Comparison of ENCODE assay signal across 8 cellular contexts in the genomic region with DNA sequence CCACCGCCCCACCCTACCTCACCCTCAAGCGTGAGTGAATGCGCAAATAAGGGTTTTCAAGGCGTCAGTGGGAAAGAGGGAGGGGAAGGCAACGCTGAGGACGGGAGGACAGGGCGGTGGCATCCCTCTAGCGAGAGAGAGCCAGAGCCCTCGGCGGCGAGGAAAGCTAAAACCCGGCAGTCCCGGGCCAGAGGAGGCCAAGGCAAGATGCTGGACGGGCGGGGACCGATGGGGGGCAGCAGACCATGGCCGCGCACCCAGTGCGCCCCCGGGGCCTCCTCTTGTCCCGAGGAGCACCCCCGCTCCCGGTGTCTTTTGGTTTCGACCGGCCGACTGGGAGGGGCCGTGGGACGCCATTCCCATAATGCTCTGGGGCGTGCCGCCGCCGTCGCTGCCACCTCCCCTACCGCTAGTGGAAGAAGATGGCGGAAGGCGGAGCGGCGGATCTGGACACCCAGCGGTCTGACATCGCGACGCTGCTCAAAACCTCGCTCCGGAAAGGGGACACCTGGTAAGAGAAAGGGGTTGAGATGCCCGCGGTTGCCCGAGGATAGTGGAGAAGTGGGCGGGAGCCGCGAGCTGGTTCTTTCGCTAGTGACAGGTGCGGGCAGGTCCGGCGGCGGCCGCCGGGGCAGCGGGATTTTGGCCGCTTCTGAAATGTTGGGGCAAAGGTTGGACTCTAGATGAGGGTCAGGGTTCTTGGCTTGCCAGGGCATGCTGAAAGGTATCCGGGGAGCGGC. TPM values are rescaled to one million over a fixed set of nuclear protein-coding genes. Genes with fewer than 3 reads are reported as not detected.
DNase-seq lines count a peak whose midpoint lies in the region; ATAC-seq and TF ChIP-seq lines count a peak whose summit lies in the region.

TSS of gene USP15 (plus strand) at position 412 of the 740 bp plus-strand sequence. CDS start at position 423, 11 bp downstream.

- no peaks in the 10 kb centered on the region for H3K9me3 Mint-ChIP-seq in CD4-positive, alpha-beta T cell
- no peaks in the 10 kb centered on the region for H3K9me3 Mint-ChIP-seq in activated CD8-positive, alpha-beta T cell treated with anti-CD3 and anti-CD28 coated beads, Interleukin-2, amount 10 ng/mL, durations not matched to agents 7 days and 5 days (ENCODE audit: insufficient read depth)

- H3K27ac Mint-ChIP-seq in CD4-positive, alpha-beta T cell: peak within 1 kb of the TSS; percentile 98
- peak within 1 kb of the TSS; percentile 96 for H3K27ac Mint-ChIP-seq in activated CD8-positive, alpha-beta T cell treated with anti-CD3 and anti-CD28 coated beads, Interleukin-2, amount 10 ng/mL, durations not matched to agents 7 days and 5 days

- H3K9me3 ChIP-seq in CD4-positive, alpha-beta T cell (ENCODE audit: control insufficient read depth, low read length): no peaks in the 10 kb centered on the region
- H3K9me3 ChIP-seq in ectodermal cell (ENCODE audit: control insufficient read depth, low read length) (no peaks in the 10 kb centered on the region), lower lobe of right lung (no peaks in the 10 kb centered on the region)

- H3K4me3 ChIP-seq in ectodermal cell (ENCODE audit: insufficient read depth, low read depth, low read length) (peak within 1 kb of the TSS; percentile 80), lower lobe of right lung (peak within 1 kb of the TSS; percentile 92)

- H3K4me1 ChIP-seq in ectodermal cell (ENCODE audit: control insufficient read depth, insufficient read depth, low read length): peaks cover 7% of the 10 kb centered on the region
- H3K4me1 ChIP-seq in lower lobe of right lung: peaks cover 55% of the 10 kb centered on the region

- H3K4me3 Mint-ChIP-seq in CD4-positive, alpha-beta T cell: peak within 1 kb of the TSS; percentile 98
- peak within 1 kb of the TSS; percentile 90 for H3K4me3 Mint-ChIP-seq in activated CD8-positive, alpha-beta T cell treated with anti-CD3 and anti-CD28 coated beads, Interleukin-2, amount 10 ng/mL, durations not matched to agents 7 days and 5 days

- WGBS in ectodermal cell, 2 experiments: 0% methylated on average over 60 to 61 of the region's 61 CpGs

- CTCF ChIA-PET in CD4-positive, alpha-beta T cell (lab: Charles Lee): interaction anchor here (0.6 to 1.7 kb wide), 14 partner anchors 8 to 120 kb away, joined by 3 to 6 read pairs (median 3); no protein-coding TSS in a partner anchor
- CTCF ChIA-PET in activated CD8-positive, alpha-beta T cell treated with anti-CD3 and anti-CD28 coated beads, Interleukin-2, amount 10 ng/mL, durations not matched to agents 7 days and 5 days (lab: Charles Lee): interaction anchor here (0.6 to 1.9 kb wide), 10 partner anchors 8 to 343 kb away, joined by 3 to 19 read pairs (median 4); partner anchors contain the start of gene MON2

- POLR2A ChIA-PET in CD4-positive, alpha-beta T cell (lab: Charles Lee): interaction anchor here (0.6 to 2.4 kb wide), 15 partner anchors 8 to 343 kb away, joined by 3 to 20 read pairs (median 4); partner anchors contain the start of gene MON2
- POLR2A ChIA-PET in activated CD8-positive, alpha-beta T cell treated with anti-CD3 and anti-CD28 coated beads, Interleukin-2, amount 10 ng/mL, durations not matched to agents 7 days and 5 days (lab: Charles Lee): interaction anchor here (0.6 to 2.2 kb wide), 11 partner anchors 8 to 343 kb away, joined by 3 to 33 read pairs (median 4); no protein-coding TSS in a partner anchor

- peaks cover 36% of the 10 kb centered on the region for H3K36me3 Mint-ChIP-seq in CD4-positive, alpha-beta T cell (ENCODE audit: low read depth)
- H3K36me3 Mint-ChIP-seq in activated CD8-positive, alpha-beta T cell treated with anti-CD3 and anti-CD28 coated beads, Interleukin-2, amount 10 ng/mL, durations not matched to agents 7 days and 5 days (ENCODE audit: low read depth): peaks cover 44% of the 10 kb centered on the region

- H3K36me3 ChIP-seq in ectodermal cell (ENCODE audit: control insufficient read depth, insufficient read depth, low read length): no peaks in the 10 kb centered on the region
- H3K36me3 ChIP-seq in lower lobe of right lung: no peaks in the 10 kb centered on the region

- peaks cover 77% of the 10 kb centered on the region for H3K4me1 Mint-ChIP-seq in CD4-positive, alpha-beta T cell (ENCODE audit: low read depth)
- peaks cover 51% of the 10 kb centered on the region for H3K4me1 Mint-ChIP-seq in activated CD8-positive, alpha-beta T cell treated with anti-CD3 and anti-CD28 coated beads, Interleukin-2, amount 10 ng/mL, durations not matched to agents 7 days and 5 days (ENCODE audit: low read depth)

- H3K27ac ChIP-seq in CD4-positive, alpha-beta T cell (ENCODE audit: low read depth, low read length): peak within 1 kb of the TSS; percentile 97
- H3K27ac ChIP-seq in ectodermal cell (ENCODE audit: insufficient read depth, low read depth, low read length, poor library complexity, severe bottlenecking) (peak within 1 kb of the TSS; percentile 47), lower lobe of right lung (peak within 1 kb of the TSS; percentile 95)

- H3K27me3 ChIP-seq in CD4-positive, alpha-beta T cell (ENCODE audit: control insufficient read depth, insufficient read depth, low read length): no peaks in the 10 kb centered on the region
- H3K27me3 ChIP-seq in ectodermal cell (ENCODE audit: control insufficient read depth, insufficient read depth, low read length, poor library complexity, severe bottlenecking) (no peaks in the 10 kb centered on the region), lower lobe of right lung (ENCODE audit: low read depth) (no peaks in the 10 kb centered on the region)

- DNase-seq in CD4-positive, alpha-beta T cell: peak; percentile 93 to 96 (median 94)
- DNase-seq in NCI-H82 (lab: John Stamatoyannopoulos, UW) (peak; percentile 97), lower lobe of right lung (peak; percentile 97)
- peak; percentile 97 for DNase-seq in activated CD8-positive, alpha-beta T cell treated with anti-CD3 and anti-CD28 coated beads, Interleukin-2, amount 10 ng/mL, durations not matched to agents 7 days and 5 days
- DNase-seq in stimulated activated CD4-positive, alpha-beta T cell treated with anti-CD3 and anti-CD28 coated beads, TNF-alpha, amount 100 ng/mL, for 24 hours (ENCODE audit: low read depth in 3 of 3): peak; percentile 91 to 94 (median 93)

- intact Hi-C loops in CD4-positive, alpha-beta T cell (cut with DNase I, micrococcal nuclease): loop anchor here (2.0 to 10.0 kb wide), 6 partner anchors 52 to 1517 kb away; partner anchors contain the start of genes MON2 (in 2 of the 2) and RXYLT1 (in 1 of the 2)
- intact Hi-C loops in lower lobe of right lung (cut with DNase I): no loop called here

- no peaks in the 10 kb centered on the region for H3K27me3 Mint-ChIP-seq in CD4-positive, alpha-beta T cell
- H3K27me3 Mint-ChIP-seq in activated CD8-positive, alpha-beta T cell treated with anti-CD3 and anti-CD28 coated beads, Interleukin-2, amount 10 ng/mL, durations not matched to agents 7 days and 5 days (ENCODE audit: low read depth): no peaks in the 10 kb centered on the region

- peak; percentile 62 for TF ChIP-seq CTCF in CD4-positive, alpha-beta T cell (IDR thresholded peaks at IDR 0.05)
- peak; percentile 78 for TF ChIP-seq CTCF in lower lobe of right lung (IDR thresholded peaks at IDR 0.05)

- peak; percentile 78 for ATAC-seq in CD4-positive, alpha-beta T cell (ENCODE audit: poor library complexity)
- ATAC-seq in GM19397 (IDR thresholded peaks at IDR 0.05; ENCODE audit: unreplicated experiment) (peak; percentile 79), HG03571 (IDR thresholded peaks at IDR 0.05; ENCODE audit: unreplicated experiment) (peak; percentile 73), lower lobe of right lung (peak; percentile 98 to 99)
- peak; percentile 75 for ATAC-seq in activated CD8-positive, alpha-beta T cell treated with anti-CD3 and anti-CD28 coated beads, Interleukin-2, amount 10 ng/mL, durations not matched to agents 7 days and 5 days

RNA-seq across cellular contexts. Expression of gene USP15, which starts in this region (rescaled TPM):
- 100 to 1,000 TPM; 212 to 218 TPM for total RNA-seq in CD4-positive, alpha-beta T cell
- 100 to 1,000 TPM; 159 to 160 TPM for total RNA-seq in activated CD8-positive, alpha-beta T cell treated with anti-CD3 and anti-CD28 coated beads, Interleukin-2, amount 10 ng/mL, durations not matched to agents 7 days and 5 days
- polyA plus RNA-seq in ectodermal cell (2013, experiment 1 of 4): 30.4 TPM
- polyA plus RNA-seq in ectodermal cell (2013, experiment 2 of 4): 24.5 TPM
- 23.4 TPM for polyA plus RNA-seq in ectodermal cell (2013, experiment 3 of 4)
- polyA plus RNA-seq in ectodermal cell (2013, experiment 4 of 4): 21.6 TPM
- 91.9 TPM for total RNA-seq in lower lobe of right lung

Comparison
In these comparisons a context has a peak if more than half of its experiments do, and no peak if none do; other contexts are left out.
1. Peak in every context shown above with its lines: DNase-seq, ATAC-seq, H3K4me3 ChIP-seq and H3K27ac ChIP-seq.
2. H3K27ac ChIP-seq: peak in every context shown above with its lines; median percentile 97 in CD4-positive, alpha-beta T cell; 95 in lower lobe of right lung; 47 in ectodermal cell.